Comparison of ENCODE assay signal across 11 cellular contexts in the genomic region with DNA sequence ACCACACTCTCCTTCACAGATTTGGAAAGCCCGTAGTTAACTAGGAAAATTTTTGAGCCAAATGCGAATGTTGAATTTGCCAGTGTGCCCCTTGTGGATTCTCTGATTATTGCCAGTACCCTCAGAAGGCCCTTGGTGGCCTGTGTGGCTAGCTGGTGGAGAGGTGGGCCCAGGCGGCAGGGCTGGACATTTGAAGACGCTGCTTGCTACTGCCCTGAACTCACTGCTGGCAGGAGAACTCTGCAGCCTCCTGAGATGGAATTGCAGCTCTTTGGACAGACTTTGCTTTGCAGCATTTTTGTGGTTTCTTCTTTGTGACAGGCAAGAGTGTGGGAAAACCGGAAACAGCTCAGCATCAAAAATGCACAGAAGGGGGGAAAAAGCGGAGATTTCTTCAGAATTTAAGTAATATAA.
DNase-seq lines count a peak whose midpoint lies in the region; ATAC-seq and TF ChIP-seq lines count a peak whose summit lies in the region.
"Had no signal": no experiment of that assay in that cellular context is flagged by ENCODE, and none has a peak within 500 bp of the region (broad histone marks: within the 10 kb centered on the region; RNA-seq: fewer than 3 reads in every experiment).

No MANE protein-coding gene starts in this region.

- DNase-seq in CD14-positive monocyte (ENCODE audit: low spot score) (no peak), IMR-90 (peak; percentile 86), breast epithelium (ENCODE audit: low spot score in 2 of 2) (peak in 1 of 2 donors; percentile 23), T-helper 1 cell (no peak), left lung (no peak)
- DNase-seq in activated CD4-positive, alpha-beta T cell treated with anti-CD3 and anti-CD28 coated beads, Interleukin-2, amount 50 U/mL, for 1 hour: no peak
- DNase-seq: substantia nigra, T-helper 17 cell had no signal

- H3K4me1 ChIP-seq in IMR-90 (ENCODE audit: control insufficient read depth, insufficient read depth, low read length) (peaks cover 14% of the 10 kb centered on the region), breast epithelium (peaks cover 0 to 10% of the 10 kb centered on the region in 2 donors), left lung (no peaks in the 10 kb centered on the region)

- H3K4me3 ChIP-seq in IMR-90 (ENCODE audit: insufficient read depth, low read depth, low read length) (no peak overlapping the region), breast epithelium (no peak overlapping the region), left lung (no peak overlapping the region)

- H3K27ac ChIP-seq in IMR-90 (ENCODE audit: insufficient read depth, low read length) (no peak overlapping the region), breast epithelium (peak overlapping the region; percentile 46 to 70), left lung (no peak overlapping the region)

- 27% methylated on average over 2 of the region's 6 CpGs; no CpG with 5 or more reads in 1 of the 2 experiments for WGBS in IMR-90 (ENCODE audit: extremely low coverage in 2 of 2, insufficient read length in 1 of 2), 2 experiments

- H3K4ac ChIP-seq in IMR-90 (ENCODE audit: low read depth, low read length): no peak overlapping the region

- H4K5ac ChIP-seq in IMR-90 (ENCODE audit: low read depth, low read length): no peak overlapping the region

- intact Hi-C loops in CD14-positive monocyte (cut with micrococcal nuclease): no loop called here
- intact Hi-C loops in IMR-90 (cut with micrococcal nuclease): no loop called here
- intact Hi-C loops in breast epithelium (cut with DNase I; ENCODE audit: low total_unique reads): no loop called here
- intact Hi-C loops in left lung (cut with DNase I): no loop called here

- H3K14ac ChIP-seq in IMR-90 (replicated peaks; ENCODE audit: low read depth, low read length): 0 out of 2 replicates have a peak overlapping the region, but pooled peaks have one; percentile 14

- no peaks in the 10 kb centered on the region for H3K36me3 ChIP-seq in IMR-90 (ENCODE audit: control insufficient read depth, insufficient read depth, low read length)
- H3K36me3 ChIP-seq in breast epithelium: no peaks in the 10 kb centered on the region
- H3K36me3 ChIP-seq in left lung: peaks cover 0 to 13% of the 10 kb centered on the region in 2 donors

- H4K20me1 ChIP-seq in IMR-90 (ENCODE audit: insufficient read depth, low read length): no peaks in the 10 kb centered on the region

- no peak overlapping the region for H3K56ac ChIP-seq in IMR-90 (ENCODE audit: extremely low read depth, insufficient read depth, low read length)

- H4K8ac ChIP-seq in IMR-90 (ENCODE audit: low read depth in 2 of 2, low read length in 2 of 2): peak overlapping the region in 1 of 2 experiments; percentile 15; a peak in 1 of 4 replicates

- H3K27me3 ChIP-seq in IMR-90 (ENCODE audit: control insufficient read depth, insufficient read depth, low read length) (no peaks in the 10 kb centered on the region), breast epithelium (no peaks in the 10 kb centered on the region), left lung (no peaks in the 10 kb centered on the region)

- CTCF ChIA-PET in IMR-90 (lab: Yijun Ruan, JAX): interaction anchor here (0.6 to 2.0 kb wide), 6 partner anchors 16 to 184 kb away, joined by 3 to 10 read pairs (median 4); no protein-coding TSS in a partner anchor

- ATAC-seq in IMR-90 (ENCODE audit: low read depth) (peak; percentile 74), GM21526 (IDR thresholded peaks at IDR 0.05; ENCODE audit: low FRiP score, unreplicated experiment) (no peak), left lung (no peak)
- ATAC-seq: T-helper 17 cell had no signal

- H3K23ac ChIP-seq in IMR-90 (ENCODE audit: low read depth, low read length): no peak overlapping the region

- H3K27ac Mint-ChIP-seq in CD14-positive monocyte (no peak overlapping the region), nephron (peak overlapping the region; percentile 57 to 91 (median 85))
- H3K27ac Mint-ChIP-seq: activated naive CD4-positive, alpha-beta T cell treated with anti-CD3 and anti-CD28 coated beads, Interleukin-2, amount 50 U/mL, for 24 hours had no signal

- H2AFZ ChIP-seq in IMR-90 (replicated peaks; ENCODE audit: low read length, poor library complexity): no peak overlapping the region

- in situ Hi-C loops in IMR-90 (cut with MboI; ENCODE audit: low sequenced_read_pairs): no loop called here

- peaks cover 0 to 3% (median 0%) of the 10 kb centered on the region in 3 donors for H3K27me3 Mint-ChIP-seq in CD14-positive monocyte (ENCODE audit: low read depth in 3 of 3)
- peaks cover 7% of the 10 kb centered on the region for H3K27me3 Mint-ChIP-seq in nephron (ENCODE audit: low read depth)
- H3K27me3 Mint-ChIP-seq: activated naive CD4-positive, alpha-beta T cell treated with anti-CD3 and anti-CD28 coated beads, Interleukin-2, amount 50 U/mL, for 24 hours; T-helper 17 cell had no signal

- no peak overlapping the region for H2BK20ac ChIP-seq in IMR-90 (ENCODE audit: low read depth, low read length)

- no peak overlapping the region for H2BK5ac ChIP-seq in IMR-90 (ENCODE audit: low read depth, low read length, poor library complexity, severe bottlenecking)

- TF ChIP-seq POLR2A in IMR-90 (IDR thresholded peaks at IDR 0.05; ENCODE audit: low read depth, low read length): no peak
- no peak for TF ChIP-seq POLR2A in breast epithelium (IDR thresholded peaks at IDR 0.05)

- H2AK5ac ChIP-seq in IMR-90 (ENCODE audit: low read depth, low read length): no peak overlapping the region

- TF ChIP-seq CTCF in CD14-positive monocyte (IDR thresholded peaks at IDR 0.05) (peak; percentile 15), IMR-90 (conservative IDR thresholded peaks at IDR 0.05; ENCODE audit: low read depth, low read length) (peak; percentile 30; the same call in 1 of the 2 replicates), breast epithelium (IDR thresholded peaks at IDR 0.05) (peak in 1 of 3 donors; percentile 10), nephron (IDR thresholded peaks at IDR 0.05; ENCODE audit: unreplicated experiment in 3 of 3) (no peak), left lung (IDR thresholded peaks at IDR 0.05) (no peak)

- H3K9me3 ChIP-seq in IMR-90 (ENCODE audit: control insufficient read depth, insufficient read depth, low read length) (no peaks in the 10 kb centered on the region), breast epithelium (no peaks in the 10 kb centered on the region), left lung (no peaks in the 10 kb centered on the region)

- H3K36me3 Mint-ChIP-seq in CD14-positive monocyte (peaks cover 44 to 45% of the 10 kb centered on the region in 2 donors), nephron (ENCODE audit: low read depth) (peaks cover 40% of the 10 kb centered on the region)

- no peak overlapping the region for H3K9ac ChIP-seq in IMR-90 (ENCODE audit: low read depth, low read length)

- peak; percentile 19; the same call in 1 of the 2 replicates for TF ChIP-seq RAD21 in IMR-90 (IDR thresholded peaks at IDR 0.05; ENCODE audit: low read length)

- no peaks in the 10 kb centered on the region for H3K4me1 Mint-ChIP-seq in CD14-positive monocyte
- H3K4me1 Mint-ChIP-seq in nephron: peaks cover 40% of the 10 kb centered on the region
- H3K4me1 Mint-ChIP-seq: activated naive CD4-positive, alpha-beta T cell treated with anti-CD3 and anti-CD28 coated beads, Interleukin-2, amount 50 U/mL, for 24 hours had no signal

- H3K9me3 Mint-ChIP-seq in CD14-positive monocyte (peaks cover 0 to 5% (median 3%) of the 10 kb centered on the region in 7 donors), nephron (peaks cover 2% of the 10 kb centered on the region)
- H3K9me3 Mint-ChIP-seq: activated naive CD4-positive, alpha-beta T cell treated with anti-CD3 and anti-CD28 coated beads, Interleukin-2, amount 50 U/mL, for 24 hours had no signal

- POLR2A ChIA-PET in IMR-90 (lab: Charles Lee; ENCODE audit: unreplicated experiment): no interaction called here

- no peaks in the 10 kb centered on the region for H3K79me1 ChIP-seq in IMR-90 (ENCODE audit: low read depth in 1 of 2, low read length in 2 of 2)

- H2BK15ac ChIP-seq in IMR-90 (ENCODE audit: low read depth, low read length): no peak overlapping the region

- H2BK120ac ChIP-seq in IMR-90 (ENCODE audit: low read depth, low read length): peak overlapping the region; percentile 13; the same call in 1 of the 2 replicates

- no peak overlapping the region for H3K4me2 ChIP-seq in IMR-90 (ENCODE audit: low read depth, low read length)

- H3K4me3 Mint-ChIP-seq in CD14-positive monocyte: no peak overlapping the region
- H3K4me3 Mint-ChIP-seq in nephron: no peak overlapping the region
- H3K4me3 Mint-ChIP-seq: activated naive CD4-positive, alpha-beta T cell treated with anti-CD3 and anti-CD28 coated beads, Interleukin-2, amount 50 U/mL, for 24 hours; T-helper 17 cell had no signal

- no peak overlapping the region for H4K91ac ChIP-seq in IMR-90 (ENCODE audit: insufficient read depth, low read depth, low read length)

- no peak overlapping the region for H3K18ac ChIP-seq in IMR-90 (ENCODE audit: low read depth, low read length)

- no peak overlapping the region for H2AK9ac ChIP-seq in IMR-90 (replicated peaks; ENCODE audit: low read depth, low read length, poor library complexity)

- peaks cover 6% of the 10 kb centered on the region; the same call in 1 of the 2 replicates for H3K9me1 ChIP-seq in IMR-90 (ENCODE audit: insufficient read depth, low read length)

- BruUV-seq in IMR-90 (replicated peaks; lab: Mats Ljungman, UMichigan): no TSS peak

- dilution Hi-C loops in IMR-90 (cut with HindIII; ENCODE audit: low sequenced_read_pairs, unreplicated experiment): no loop called here

TF ChIP-seq in IMR-90, 13 proteins besides CTCF, POLR2A, EP300 and RAD21:
- TF ChIP-seq RCOR1 (IDR thresholded peaks at IDR 0.05; ENCODE audit: insufficient replicate concordance, low read length) (no peak), CEBPB (IDR thresholded peaks at IDR 0.05; ENCODE audit: low read depth, low read length) (peak; percentile 45), MAFK (IDR thresholded peaks at IDR 0.05; ENCODE audit: low read depth, low read length) (peak; percentile 4; the same call in 1 of the 2 replicates)
TF ChIP-seq in IMR-90: peak in this region for 2.

Comparison
In these comparisons a context has a peak if more than half of its experiments do, and no peak if none do; other contexts are left out.
1. H3K27ac Mint-ChIP-seq: peak in nephron (3 of 3); none in CD14-positive monocyte (0 of 7).
2. CTCF ChIP-seq: peak in CD14-positive monocyte (single experiment) and IMR-90 (single experiment); none in nephron (0 of 3) and left lung (0 of 2).
3. H3K27ac ChIP-seq: peak in breast epithelium (2 of 2); none in IMR-90 (single experiment) and left lung (0 of 2).